In the genomic region with DNA sequence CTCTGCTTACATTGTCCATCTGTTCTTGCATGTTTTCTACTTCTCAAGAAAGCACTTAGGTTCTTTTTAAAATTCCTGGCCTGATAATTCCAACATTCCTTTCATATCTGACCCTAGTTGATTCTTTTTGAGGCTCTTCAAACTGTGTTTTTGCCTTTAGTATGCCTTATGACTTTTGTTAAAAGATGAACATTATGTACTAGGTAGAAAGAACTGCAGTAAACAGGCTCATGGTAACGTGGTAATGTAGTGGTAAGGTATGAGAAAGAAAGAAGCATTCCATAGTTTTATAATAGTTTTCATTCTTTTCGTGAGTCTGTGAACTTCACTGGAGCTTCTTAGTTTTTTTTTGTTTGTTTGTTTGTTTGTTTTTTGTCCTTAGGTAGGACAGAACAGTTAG, we compare ENCODE assay signal across 24 cellular contexts.
"Had no signal": no experiment of that assay in that cellular context is flagged by ENCODE, and none has a peak within 500 bp of the region (broad histone marks: within the 10 kb centered on the region; RNA-seq: fewer than 3 reads in every experiment).

No MANE protein-coding gene starts in this region.

- H3K27me3 ChIP-seq: neutrophil, pancreas, right lobe of liver, sigmoid colon, stomach, thyroid gland, tibial nerve, upper lobe of left lung, uterus had no signal

- H3K4me1 ChIP-seq: pancreas, psoas muscle, right lobe of liver, sigmoid colon, stomach, thyroid gland, tibial nerve, upper lobe of left lung, uterus had no signal

- H3K4me3 ChIP-seq: pancreas, psoas muscle, right lobe of liver, sigmoid colon, stomach, thoracic aorta, thyroid gland, tibial nerve, upper lobe of left lung, uterus had no signal

- ATAC-seq: naive thymus-derived CD8-positive, alpha-beta T cell; natural killer cell treated with Interleukin-12 subunit alpha and Interleukin-12 subunit beta and Interleukin-15 and Interleukin-18, amount 100 ng/mL, for 72 hours; pancreas; psoas muscle; right cardiac atrium; right lobe of liver; stimulated activated effector memory CD8-positive, alpha-beta T cell treated with anti-CD3 and anti-CD28 coated beads, Interleukin-12 subunit alpha, Interleukin-12 subunit beta, amount 100 ng/mL, for 72 hours; stimulated activated naive B cell treated with anti-CD40 and anti-IgM and Interleukin-4, amounts not matched to agents 10 μg/mL and 1 μg/mL and 100 μg/mL, for 72 hours had no signal

- DNase-seq: naive thymus-derived CD8-positive, alpha-beta T cell; nephron progenitor cell; nucleus accumbens; pancreas; psoas muscle; right cardiac atrium; right lobe of liver; sigmoid colon; small intestine; stimulated activated CD4-positive, alpha-beta T cell treated with anti-CD3 and anti-CD28 coated beads, Interleukin-15, amount 100 ng/mL, for 24 hours; stimulated activated CD4-positive, alpha-beta T cell treated with anti-CD3 and anti-CD28 coated beads, Interleukin-2, amount 100 ng/mL, for 24 hours; stimulated activated CD4-positive, alpha-beta T cell treated with anti-CD3 and anti-CD28 coated beads, Interleukin-2, amount 100 ng/mL, for 48 hours; stimulated activated CD4-positive, alpha-beta T cell treated with anti-CD3 and anti-CD28 coated beads, Interleukin-4, amount 100 ng/mL, for 24 hours; stimulated activated naive B cell treated with anti-CD40 and anti-IgM and Interleukin-4, amounts not matched to agents 10 μg/mL and 1 μg/mL and 100 μg/mL, for 72 hours; stimulated activated naive CD4-positive, alpha-beta T cell treated with Interleukin-2 at 50 U/mL for 16 hours; stomach; thyroid gland; upper lobe of left lung; uterus had no signal

- H3K27ac ChIP-seq: neutrophil, pancreas, psoas muscle, right lobe of liver, sigmoid colon, stomach, thoracic aorta, thyroid gland, tibial nerve, uterus had no signal

- H3K9me3 ChIP-seq: neutrophil, pancreas, psoas muscle, right lobe of liver, sigmoid colon, stomach, thoracic aorta, thyroid gland, tibial nerve, upper lobe of left lung, uterus had no signal

- H3K36me3 ChIP-seq: neutrophil, pancreas, right lobe of liver, sigmoid colon, stomach, thoracic aorta, thyroid gland, tibial nerve, upper lobe of left lung, uterus had no signal

- FAIRE-seq: pancreas, small intestine had no signal
